Comparison of ENCODE assay signal across 17 cellular contexts in genomic region chr20:15875446-15875845, GRCh38.
DNase-seq lines count a peak whose midpoint lies in the region; ATAC-seq, FAIRE-seq and TF ChIP-seq lines count a peak whose summit lies in the region.
"Had no signal": no experiment of that assay in that cellular context is flagged by ENCODE, and none has a peak within 500 bp of the region (broad histone marks: within the 10 kb centered on the region; RNA-seq: fewer than 3 reads in every experiment).

No MANE protein-coding gene starts in this region.

- peak overlapping the region; percentile 35 to 90 (median 68) for H3K27ac Mint-ChIP-seq in brain
- H3K27ac Mint-ChIP-seq: activated naive CD8-positive, alpha-beta T cell; stimulated activated memory B cell treated with anti-CD40 and anti-IgM and Interleukin-4, amounts not matched to agents 10 μg/mL and 1 μg/mL and 100 μg/mL, for 72 hours had no signal

- H3K27ac ChIP-seq in pancreas (no peak overlapping the region), heart left ventricle (no peak overlapping the region)
- H3K27ac ChIP-seq: lower lobe of right lung had no signal

- intact Hi-C loops in pancreas (cut with DNase I) (no loop called here), heart left ventricle (cut with DNase I) (no loop called here)

- H3K27me3 ChIP-seq in pancreas, result no peaks in the 10 kb centered on the region
- no peaks in the 10 kb centered on the region for H3K27me3 ChIP-seq in heart left ventricle
- H3K27me3 ChIP-seq: BLaER1 treated with 17β-estradiol and CSF1 and Interleukin-3, amounts not matched to agents 10 nM and 100 nM had no signal

- no peaks in the 10 kb centered on the region for H3K4me1 ChIP-seq in pancreas
- no peaks in the 10 kb centered on the region for H3K4me1 ChIP-seq in heart left ventricle
- H3K4me1 ChIP-seq: lower lobe of right lung had no signal

- ATAC-seq in pancreas, result peak in 3 of 4 donors; percentile 24 to 77 (median 73)
- ATAC-seq in GM18909 (IDR thresholded peaks at IDR 0.05; ENCODE audit: poor library complexity, unreplicated experiment), result no peak
- no peak for ATAC-seq in heart left ventricle
- ATAC-seq: lower lobe of right lung; stimulated activated memory B cell treated with anti-CD40 and anti-IgM and Interleukin-4, amounts not matched to agents 10 μg/mL and 1 μg/mL and 100 μg/mL, for 72 hours had no signal

- H3K4me3 Mint-ChIP-seq in brain, result peak overlapping the region in 4 of 5 experiments; percentile 2 to 40 (median 27)
- H3K4me3 Mint-ChIP-seq: activated naive CD8-positive, alpha-beta T cell; stimulated activated memory B cell treated with anti-CD40 and anti-IgM and Interleukin-4, amounts not matched to agents 10 μg/mL and 1 μg/mL and 100 μg/mL, for 72 hours had no signal

- in situ Hi-C loops in G401 (cut with HindIII; ENCODE audit: low sequenced_read_pairs), result no loop called here

- H3K9me3 Mint-ChIP-seq in brain, result peaks cover 5 to 15% (median 9%) of the 10 kb centered on the region in 5 experiments

- no peaks in the 10 kb centered on the region for H3K9me3 ChIP-seq in pancreas
- peaks cover 0 to 11% (median under 1%) of the 10 kb centered on the region in 12 donors for H3K9me3 ChIP-seq in heart left ventricle
- H3K9me3 ChIP-seq: lower lobe of right lung had no signal

- DNase-seq in G401 (ENCODE audit: low spot score) (peak; percentile 14), NCI-H2029 (lab: John Stamatoyannopoulos, UW) (peak; percentile 37), pancreas (peak in 1 of 6 donors; percentile 6), NCI-H1930 (lab: John Stamatoyannopoulos, UW) (no peak), heart left ventricle (no peak)
- DNase-seq: activated CD4-positive, alpha-beta T cell treated with anti-CD3 and anti-CD28 coated beads for 48 hours; activated T-cell treated with anti-CD3 and anti-CD28 coated beads for 4 hours; lower lobe of right lung; Right ventricle myocardium superior; T1000 had no signal

- no peak for TF ChIP-seq CTCF in brain (conservative IDR thresholded peaks at IDR 0.05)
- no peak for TF ChIP-seq CTCF in pancreas (IDR thresholded peaks at IDR 0.05)
- no peak for TF ChIP-seq CTCF in heart left ventricle (IDR thresholded peaks at IDR 0.05)

- H3K36me3 ChIP-seq in pancreas (no peaks in the 10 kb centered on the region), heart left ventricle (no peaks in the 10 kb centered on the region)
- H3K36me3 ChIP-seq: BLaER1 treated with 17β-estradiol and CSF1 and Interleukin-3, amounts not matched to agents 10 nM and 100 nM; lower lobe of right lung had no signal

- 61 to 67% methylated on average over 3 of the region's 3 CpGs for WGBS in pancreas, 2 donors
- 43 to 59% (median 52%) methylated on average over 3 of the region's 3 CpGs for WGBS in heart left ventricle, 4 donors

- TF ChIP-seq POLR2A in heart left ventricle (IDR thresholded peaks at IDR 0.05), result no peak

- peaks cover 7% of the 10 kb centered on the region for H3K27me3 Mint-ChIP-seq in brain
- H3K27me3 Mint-ChIP-seq: activated naive CD8-positive, alpha-beta T cell; stimulated activated memory B cell treated with anti-CD40 and anti-IgM and Interleukin-4, amounts not matched to agents 10 μg/mL and 1 μg/mL and 100 μg/mL, for 72 hours had no signal

- H3K36me3 Mint-ChIP-seq in brain, result peaks cover 6% of the 10 kb centered on the region
- H3K36me3 Mint-ChIP-seq: activated naive CD8-positive, alpha-beta T cell had no signal

- H3K4me3 ChIP-seq in pancreas (no peak overlapping the region), heart left ventricle (no peak overlapping the region)
- H3K4me3 ChIP-seq: BLaER1 treated with 17β-estradiol and CSF1 and Interleukin-3, amounts not matched to agents 10 nM and 100 nM; lower lobe of right lung had no signal

- FAIRE-seq in pancreas (lab: Jason Lieb, UNC), result no peak
- FAIRE-seq: bronchial epithelial cell, H1 had no signal

- peaks cover 14% of the 10 kb centered on the region for H3K4me1 Mint-ChIP-seq in brain

Comparison
In these comparisons a context has a peak if more than half of its experiments do, and no peak if none do; other contexts are left out.
1. DNase-seq: peak in G401 (single experiment) and NCI-H2029 (single experiment); none in NCI-H1930 (0 of 2) and heart left ventricle (0 of 5).
2. ATAC-seq: peak in pancreas (3 of 4); none in GM18909 (single experiment) and heart left ventricle (0 of 4).